ENCODE assay signal across 1 cellular context in the genomic region with DNA sequence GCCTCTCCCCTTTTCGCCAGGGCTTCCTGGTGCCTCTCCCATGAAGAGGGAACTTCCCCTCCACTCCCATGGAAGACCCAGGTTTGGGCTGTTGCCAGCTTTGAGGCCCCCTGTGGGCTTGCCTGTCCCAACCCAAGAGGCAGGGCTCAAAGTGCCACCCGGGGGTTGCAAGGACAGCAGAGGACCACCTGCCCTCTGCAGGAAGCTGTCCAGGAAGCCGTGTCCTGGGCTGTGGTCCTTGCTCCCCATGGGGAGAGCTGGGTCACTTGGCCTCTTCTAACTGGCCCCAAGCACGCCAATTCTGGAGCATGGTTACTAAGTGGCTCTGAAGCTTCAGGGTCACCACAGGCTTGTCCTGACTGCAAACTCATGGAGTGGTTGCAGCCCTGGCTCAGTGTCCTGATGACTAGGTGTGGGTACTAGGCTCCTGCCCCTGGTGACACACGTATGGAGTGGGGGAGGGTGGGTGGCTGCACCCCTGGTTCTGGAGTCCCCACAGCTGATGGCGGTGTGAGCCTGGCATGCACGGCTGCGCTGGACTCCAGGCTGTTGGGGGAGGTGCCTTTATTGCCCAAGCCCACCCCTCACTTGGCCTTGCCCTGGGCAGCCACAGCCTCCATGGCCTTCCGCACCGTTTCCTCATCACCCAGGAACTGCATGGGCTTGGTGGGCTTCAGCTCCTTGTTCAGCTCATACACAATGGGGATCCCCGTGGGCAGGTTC.
A peak's percentile ranks its signal among the peaks of the same experiment; 100 is the strongest.
TF ChIP-seq lines count a peak whose summit lies in the region.

No MANE protein-coding gene starts in this region.

TF ChIP-seq in H1, 55 proteins besides CTCF, POLR2A, EP300 and RAD21:
- no peak for TF ChIP-seq SP4 (IDR thresholded peaks at IDR 0.05; ENCODE audit: low read length)
- 0 out of 2 replicates have a peak, but pooled peaks have one; percentile 52 for TF ChIP-seq POLR2AphosphoS5 (IDR thresholded peaks at IDR 0.05; ENCODE audit: low read depth, low read length)
- TF ChIP-seq CBX5 (IDR thresholded peaks at IDR 0.05; ENCODE audit: low read depth, low read length), result no peak
- no peak for TF ChIP-seq SRF (IDR thresholded peaks at IDR 0.05; ENCODE audit: low read depth, low read length)
- TF ChIP-seq SAP30 (IDR thresholded peaks at IDR 0.05; ENCODE audit: insufficient read depth, insufficient replicate concordance, low read length), result no peak
- TF ChIP-seq TEAD4 (IDR thresholded peaks at IDR 0.05; ENCODE audit: low read depth, low read length), result no peak
